In the genomic region with DNA sequence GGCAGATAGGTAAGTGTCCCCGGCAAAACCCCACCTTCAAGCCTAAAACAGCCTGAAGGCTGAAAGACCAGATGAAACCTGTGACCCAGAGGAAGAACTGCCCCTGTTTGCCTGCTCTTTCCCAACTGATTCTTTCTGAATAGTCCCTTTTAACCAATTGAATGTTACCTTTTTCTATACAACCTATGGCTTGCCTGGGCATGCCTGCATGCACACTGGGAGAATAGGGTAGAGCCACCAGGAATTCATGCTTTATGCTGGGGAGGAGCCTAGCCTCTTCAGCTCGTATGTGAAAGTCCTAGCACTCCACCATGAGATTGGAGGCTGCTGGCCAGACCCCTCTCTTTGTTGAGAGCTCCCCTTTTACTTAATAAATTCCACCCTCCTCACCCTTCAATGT, we compare ENCODE assay signal across 30 cellular contexts.
DNase-seq lines count a peak whose midpoint lies in the region; ATAC-seq and TF ChIP-seq lines count a peak whose summit lies in the region.
"Had no signal": no experiment of that assay in that cellular context is flagged by ENCODE, and none has a peak within 500 bp of the region (broad histone marks: within the 10 kb centered on the region; RNA-seq: fewer than 3 reads in every experiment).

No MANE protein-coding gene starts in this region.

- H4K20me1 ChIP-seq in SK-N-SH (ENCODE audit: insufficient read depth) = no peaks in the 10 kb centered on the region

- H4K5ac ChIP-seq in mesendoderm (ENCODE audit: low read length) = no peak overlapping the region

- no peak for TF ChIP-seq POLR2A in breast epithelium (IDR thresholded peaks at IDR 0.05)

- H3K9me3 ChIP-seq in breast epithelium (peaks cover 15 to 33% of the 10 kb centered on the region in 2 donors), SK-N-SH (peaks cover 6% of the 10 kb centered on the region; the same call in 1 of the 2 replicates)
- H3K9me3 ChIP-seq: SJCRH30 had no signal

- no peaks in the 10 kb centered on the region for H3F3A ChIP-seq in SK-N-SH (replicated peaks; ENCODE audit: insufficient read depth)

- DNase-seq in MCF 10A (ENCODE audit: unreplicated experiment) (no peak), breast epithelium (ENCODE audit: low spot score in 2 of 2) (no peak), mesendoderm (peak; percentile 10), SK-N-SH (no peak), COLO668 (lab: John Stamatoyannopoulos, UW; ENCODE audit: unreplicated experiment) (no peak)
- no peak for DNase-seq in natural killer cell treated with Interleukin-12 subunit alpha and Interleukin-12 subunit beta and Interleukin-15 and Interleukin-18, amount 100 ng/mL, for 72 hours (ENCODE audit: low spot score)
- DNase-seq in stimulated activated CD4-positive, alpha-beta T cell treated with anti-CD3 and anti-CD28 coated beads, Interleukin-2, amount 100 ng/mL, for 24 hours = no peak
- DNase-seq: 8988T; ACHN; BE2C; CD4-positive, CD25-positive, alpha-beta regulatory T cell; EL; GDM1; GOT3; HCEC 1CT; Kasumi-1; NCI-H1105 treated with DMSO at 0.1 percent for 48 hours; NCI-H146; NCI-H1930; NCI-H2107; NCI-H446 treated with DMSO at 0.1 percent for 48 hours; NCI-H526; NCI-H82; NK-92 treated with Interleukin-12 subunit alpha and Interleukin-12 subunit beta, amount 100 ng/mL, for 24 hours; PC-9; SJCRH30 had no signal

- H2BK120ac ChIP-seq in mesendoderm (ENCODE audit: low read depth, low read length) = no peak overlapping the region

- H3K36me3 ChIP-seq in breast epithelium (no peaks in the 10 kb centered on the region), mesendoderm (ENCODE audit: control insufficient read depth, insufficient read depth, low read length) (no peaks in the 10 kb centered on the region), SK-N-SH (replicated peaks in 1 of 2; ENCODE audit: control insufficient read depth in 1 of 2, insufficient read depth in 2 of 2, low read length in 1 of 2) (peaks cover 0 to 10% of the 10 kb centered on the region in 2 experiments)
- H3K36me3 ChIP-seq: BE2C, SJCRH30 had no signal

- no peak overlapping the region for H2BK5ac ChIP-seq in mesendoderm (ENCODE audit: low read length)

- no peak overlapping the region for H3K23ac ChIP-seq in mesendoderm (ENCODE audit: low read length)

- no peak overlapping the region for H3K56ac ChIP-seq in mesendoderm (ENCODE audit: low read length)

- no peaks in the 10 kb centered on the region for H3K79me2 ChIP-seq in mesendoderm (ENCODE audit: control insufficient read depth, insufficient read depth, low read length)
- no peaks in the 10 kb centered on the region for H3K79me2 ChIP-seq in SK-N-SH (ENCODE audit: insufficient read depth)

- H3K27me3 Mint-ChIP-seq in MCF 10A (ENCODE audit: insufficient read depth, unreplicated experiment) = no peaks in the 10 kb centered on the region
- peaks cover 0 to 5% of the 10 kb centered on the region in 2 donors for H3K27me3 Mint-ChIP-seq in natural killer cell treated with Interleukin-12 subunit alpha and Interleukin-12 subunit beta and Interleukin-15 and Interleukin-18, amount 100 ng/mL, for 72 hours

- H2AK5ac ChIP-seq in mesendoderm (ENCODE audit: low read length) = no peak overlapping the region

- no CpG with 5 or more reads among the region's 2 CpGs for WGBS in mesendoderm (ENCODE audit: extremely low coverage, insufficient coverage, low lambda C conversion rate)
- WGBS in SK-N-SH (ENCODE audit: low lambda C conversion rate) = 69% methylated on average over 2 of the region's 2 CpGs

- TF ChIP-seq CTCF in MCF 10A (IDR thresholded peaks at IDR 0.05; ENCODE audit: unreplicated experiment) (no peak), breast epithelium (IDR thresholded peaks at IDR 0.05) (no peak), SK-N-SH (IDR thresholded peaks at IDR 0.05) (no peak)

- no peaks in the 10 kb centered on the region for H3K9me2 ChIP-seq in SK-N-SH

- H3K18ac ChIP-seq in mesendoderm (ENCODE audit: low read length) = no peak overlapping the region

- H3K4me1 ChIP-seq in breast epithelium = no peaks in the 10 kb centered on the region
- no peaks in the 10 kb centered on the region for H3K4me1 ChIP-seq in mesendoderm (ENCODE audit: control insufficient read depth, low read depth, low read length)
- H3K4me1 ChIP-seq in SK-N-SH (ENCODE audit: control insufficient read depth in 1 of 2, insufficient read depth in 2 of 2, low read depth in 1 of 2, low read length in 1 of 2) = no peaks in the 10 kb centered on the region; a peak in 1 of 4 replicates
- H3K4me1 ChIP-seq: SJCRH30 had no signal

- no peak overlapping the region for H4K8ac ChIP-seq in mesendoderm (ENCODE audit: low read depth, low read length)

- CTCF ChIA-PET in MCF 10A (lab: Yijun Ruan, JAX) (interaction anchor here (1.0 kb wide), 1 partner anchor 175 kb away, joined by 6 read pairs; no protein-coding TSS in a partner anchor), SK-N-SH (lab: Yijun Ruan, JAX) (no interaction called here)

- no peaks in the 10 kb centered on the region for H3K27me3 ChIP-seq in breast epithelium
- no peaks in the 10 kb centered on the region for H3K27me3 ChIP-seq in mesendoderm (ENCODE audit: insufficient read depth, low read length, poor library complexity)
- no peaks in the 10 kb centered on the region for H3K27me3 ChIP-seq in SK-N-SH (ENCODE audit: insufficient read depth)
- H3K27me3 ChIP-seq: BE2C, SJCRH30 had no signal

- BruUV-seq in MCF 10A (replicated peaks; lab: Mats Ljungman, UMichigan) = no TSS peak

- H3K4me3 Mint-ChIP-seq in MCF 10A (ENCODE audit: unreplicated experiment) = no peak overlapping the region
- no peak overlapping the region for H3K4me3 Mint-ChIP-seq in natural killer cell treated with Interleukin-12 subunit alpha and Interleukin-12 subunit beta and Interleukin-15 and Interleukin-18, amount 100 ng/mL, for 72 hours
- H3K4me3 Mint-ChIP-seq: CD4-positive, CD25-positive, alpha-beta regulatory T cell had no signal

- H3K9me3 Mint-ChIP-seq in MCF 10A (ENCODE audit: unreplicated experiment) = no peaks in the 10 kb centered on the region
- peaks cover 3% of the 10 kb centered on the region for H3K9me3 Mint-ChIP-seq in natural killer cell treated with Interleukin-12 subunit alpha and Interleukin-12 subunit beta and Interleukin-15 and Interleukin-18, amount 100 ng/mL, for 72 hours

- H3K27ac Mint-ChIP-seq in MCF 10A (ENCODE audit: low read depth, unreplicated experiment) = peak overlapping the region; percentile 59
- no peak overlapping the region for H3K27ac Mint-ChIP-seq in natural killer cell treated with Interleukin-12 subunit alpha and Interleukin-12 subunit beta and Interleukin-15 and Interleukin-18, amount 100 ng/mL, for 72 hours
- H3K27ac Mint-ChIP-seq: CD4-positive, CD25-positive, alpha-beta regulatory T cell had no signal

- no peak overlapping the region for H3K4ac ChIP-seq in mesendoderm (ENCODE audit: low read depth, low read length)

- H3K4me1 Mint-ChIP-seq in MCF 10A (ENCODE audit: insufficient read depth, unreplicated experiment) = no peaks in the 10 kb centered on the region
- no peaks in the 10 kb centered on the region for H3K4me1 Mint-ChIP-seq in natural killer cell treated with Interleukin-12 subunit alpha and Interleukin-12 subunit beta and Interleukin-15 and Interleukin-18, amount 100 ng/mL, for 72 hours (ENCODE audit: low read depth in 2 of 2)
- H3K4me1 Mint-ChIP-seq: CD4-positive, CD25-positive, alpha-beta regulatory T cell had no signal

- no peaks in the 10 kb centered on the region for H3K79me1 ChIP-seq in mesendoderm (ENCODE audit: low read length)

- no peak for TF ChIP-seq EP300 in SK-N-SH (IDR thresholded peaks at IDR 0.05; ENCODE audit: borderline replicate concordance in 1 of 2, low read depth in 1 of 2, low read length in 1 of 2)

- H3K4me3 ChIP-seq in breast epithelium (no peak overlapping the region), mesendoderm (ENCODE audit: low read length) (no peak overlapping the region), SK-N-SH (ENCODE audit: low read depth in 2 of 2, low read length in 1 of 2) (no peak overlapping the region)
- H3K4me3 ChIP-seq: GM12878, PC-9, SJCRH30 had no signal

- intact Hi-C loops in MCF 10A (cut with micrococcal nuclease) (no loop called here), breast epithelium (cut with DNase I; ENCODE audit: low total_unique reads) (no loop called here)

- H3K36me3 Mint-ChIP-seq in MCF 10A (ENCODE audit: insufficient read depth, unreplicated experiment) = peaks cover 5% of the 10 kb centered on the region
- H3K36me3 Mint-ChIP-seq in natural killer cell treated with Interleukin-12 subunit alpha and Interleukin-12 subunit beta and Interleukin-15 and Interleukin-18, amount 100 ng/mL, for 72 hours = no peaks in the 10 kb centered on the region
- H3K36me3 Mint-ChIP-seq: CD4-positive, CD25-positive, alpha-beta regulatory T cell had no signal

- H2AFZ ChIP-seq in SK-N-SH (ENCODE audit: low read depth) = no peak overlapping the region
- H2AFZ ChIP-seq: PC-9 had no signal

- TF ChIP-seq RAD21 in SK-N-SH (IDR thresholded peaks at IDR 0.05; ENCODE audit: low read length) = no peak

- no peak overlapping the region for H2BK15ac ChIP-seq in mesendoderm (replicated peaks; ENCODE audit: low read depth)

- H3K4me2 ChIP-seq in mesendoderm (ENCODE audit: low read length) = no peak overlapping the region
- H3K4me2 ChIP-seq in SK-N-SH = no peak overlapping the region
- H3K4me2 ChIP-seq: PC-9 had no signal

- POLR2A ChIA-PET in MCF 10A (lab: Yijun Ruan, JAX) = no interaction called here
- POLR2A ChIA-PET in SK-N-SH (lab: Yijun Ruan, JAX) = no interaction called here

- no peak overlapping the region for H3K9ac ChIP-seq in mesendoderm (ENCODE audit: low read length)
- H3K9ac ChIP-seq in SK-N-SH = no peak overlapping the region

- H3K27ac ChIP-seq in breast epithelium (no peak overlapping the region), mesendoderm (ENCODE audit: low read depth, low read length) (no peak overlapping the region), SK-N-SH (ENCODE audit: low read depth in 2 of 2, low read length in 1 of 2) (no peak overlapping the region)
- H3K27ac ChIP-seq: HL-60, PC-9, SJCRH30 had no signal

- peak; percentile 63 for ATAC-seq in esophagus mucosa
- ATAC-seq in natural killer cell treated with Interleukin-12 subunit alpha and Interleukin-12 subunit beta and Interleukin-15 and Interleukin-18, amount 100 ng/mL, for 72 hours = no peak
- ATAC-seq: GM12878, Right ventricle myocardium inferior had no signal

TF ChIP-seq in SK-N-SH, 30 proteins besides CTCF, POLR2A, EP300 and RAD21 (continues in another document):
- TF ChIP-seq SIN3A (IDR thresholded peaks at IDR 0.05; ENCODE audit: borderline replicate concordance, low read depth, low read length) (no peak), RCOR1 (IDR thresholded peaks at IDR 0.05; ENCODE audit: low read length) (no peak)
